Comparison of ENCODE assay signal across 8 cellular contexts in genomic region chr21:33642896-33643657, GRCh38. TPM values are rescaled to one million over a fixed set of nuclear protein-coding genes. Genes with fewer than 3 reads are reported as not detected.
DNase-seq lines count a peak whose midpoint lies in the region; ATAC-seq and TF ChIP-seq lines count a peak whose summit lies in the region.

No MANE protein-coding gene starts in this region.

- POLR2A ChIA-PET in AG04449 (lab: Yijun Ruan, JAX) = interaction anchor here (0.5 to 1.0 kb wide), 2 partner anchors 47 to 120 kb away, joined by 3 read pairs; no protein-coding TSS in a partner anchor

- no peak for TF ChIP-seq POLR2A in spleen (IDR thresholded peaks at IDR 0.05)

- peaks cover 0 to 26% (median 3%) of the 10 kb centered on the region in 7 donors for H3K27me3 ChIP-seq in spleen (replicated peaks in 1 of 7)

- no peak for DNase-seq in AG04449 (ENCODE audit: low read depth, low spot score)
- DNase-seq in SW480 (ENCODE audit: low spot score) = peak; percentile 45
- peak in 25 of 61 donors; percentile 2 to 41 (median 20) for DNase-seq in caudate nucleus (lab: John Stamatoyannopoulos, UW)
- DNase-seq in inferior parietal cortex (ENCODE audit: extremely low spot score) = peak; percentile 35
- DNase-seq in spleen = peak; percentile 89
- DNase-seq in NCI-H2196 treated with DMSO at 0.1 percent for 48 hours (lab: John Stamatoyannopoulos, UW; ENCODE audit: unreplicated experiment) = no peak

- H3K27ac ChIP-seq in caudate nucleus (ENCODE audit: low read depth, low read length) (peak overlapping the region; percentile 36), spleen (peak overlapping the region; percentile 67 to 94 (median 91))

- WGBS in spleen, 5 donors = 0 to 1% (median 1%) methylated on average over 26 to 78 of the region's 78 CpGs

- peaks cover 3 to 64% (median 41%) of the 10 kb centered on the region in 6 donors for H3K4me1 ChIP-seq in spleen

- H3K9me3 ChIP-seq in spleen = no peaks in the 10 kb centered on the region

- H3K4me3 ChIP-seq in AG04449 (ENCODE audit: low read depth, low read length) = peak overlapping the region; percentile 77
- peak overlapping the region; percentile 77 to 100 (median 94) for H3K4me3 ChIP-seq in spleen

- TF ChIP-seq CTCF in AG04449 (IDR thresholded peaks at IDR 0.05; ENCODE audit: insufficient read depth, low read length, missing control alignments) = no peak
- TF ChIP-seq CTCF in spleen (IDR thresholded peaks at IDR 0.05 in 8 of 11, conservative IDR thresholded peaks at IDR 0.05 in 3 of 11) = no peak

- no peaks in the 10 kb centered on the region for H3K36me3 ChIP-seq in spleen

- ATAC-seq in GM21526 (IDR thresholded peaks at IDR 0.05; ENCODE audit: low FRiP score, unreplicated experiment) (peak; percentile 3), HG02840 (IDR thresholded peaks at IDR 0.05; ENCODE audit: low FRiP score, unreplicated experiment) (no peak)

- intact Hi-C loops in spleen (cut with DNase I; ENCODE audit: low total_unique reads) = no loop called here

- CTCF ChIA-PET in AG04449 (lab: Yijun Ruan, JAX) = no interaction called here

RNA-seq across cellular contexts. Expression of gene ITSN1, which starts 0.8 kb away (rescaled TPM):
- total RNA-seq in spleen = 10 to 100 TPM; 27.1 to 89.0 (median 70.5) TPM
- polyA plus RNA-seq in spleen = 10 to 100 TPM in 1 of 3 donors, 1 to 10 TPM in 2; 4.1 to 11.6 (median 4.2) TPM

RNA-seq across cellular contexts. Expression of gene CRYZL1, which starts 1.5 kb away (rescaled TPM):
- 10 to 100 TPM; 30.2 to 54.9 (median 40.2) TPM for total RNA-seq in spleen
- 10 to 100 TPM; 21.7 to 25.9 (median 22.0) TPM for polyA plus RNA-seq in spleen

RNA-seq across cellular contexts. Expression of gene DONSON, which starts 54.6 kb away (rescaled TPM):
- total RNA-seq in spleen = 10 to 100 TPM in 1 of 7 donors, 1 to 10 TPM in 6; 5.8 to 13.5 (median 6.4) TPM
- polyA plus RNA-seq in spleen = 1 to 10 TPM; 8.1 to 8.9 (median 8.5) TPM

Comparison
In these comparisons a context has a peak if more than half of its experiments do, and no peak if none do; other contexts are left out.
1. DNase-seq: peak in SW480 (single experiment), inferior parietal cortex (single experiment) and spleen (single experiment); none in AG04449 (single experiment) and NCI-H2196 treated with DMSO at 0.1 percent for 48 hours (single experiment).